ENCODE assay signal across 8 cellular contexts in genomic region chr1:156571959-156572662, GRCh38. TPM values are rescaled to one million over a fixed set of nuclear protein-coding genes. Genes with fewer than 3 reads are reported as not detected.
DNase-seq lines count a peak whose midpoint lies in the region; ATAC-seq and TF ChIP-seq lines count a peak whose summit lies in the region.

Gene IQGAP3, minus strand, starts transcription at chr1:156572565. Its CDS starts 36 bp downstream, at chr1:156572529.

- BruUV-seq in PC-9 (replicated peaks; lab: Mats Ljungman, UMichigan), result TSS peak; percentile 100

- no peaks in the 10 kb centered on the region for H4K20me1 ChIP-seq in PC-9 (ENCODE audit: insufficient read depth)

- peaks cover 18% of the 10 kb centered on the region for H3K27me3 Mint-ChIP-seq in IgD-negative memory B cell

- H3K4me1 ChIP-seq in PC-9 (replicated peaks; ENCODE audit: insufficient read depth) (peaks cover 14% of the 10 kb centered on the region), esophagus (ENCODE audit: control insufficient read depth in 2 of 2, insufficient read depth in 2 of 2, low read length in 1 of 2) (peaks cover 2% of the 10 kb centered on the region in 2 donors), mucosa of rectum (ENCODE audit: control insufficient read depth in 2 of 2, insufficient read depth in 2 of 2, low read length in 2 of 2) (peaks cover 7 to 15% of the 10 kb centered on the region in 2 donors)

- peak within 1 kb of the TSS; percentile 84 for H3K4me2 ChIP-seq in PC-9

- H3K36me3 Mint-ChIP-seq in IgD-negative memory B cell, result peaks cover 1% of the 10 kb centered on the region

- H3K27ac ChIP-seq in PC-9 (peak within 1 kb of the TSS; percentile 76), esophagus (ENCODE audit: low read depth in 2 of 2, low read length in 1 of 2) (peak within 1 kb of the TSS in 1 of 2 donors; percentile 42), mucosa of rectum (ENCODE audit: low read depth in 2 of 2, low read length in 2 of 2) (peak within 1 kb of the TSS; percentile 86 to 95)

- H3K4me3 ChIP-seq in PC-9 (peak within 1 kb of the TSS; percentile 77), esophagus (ENCODE audit: low read depth in 1 of 2, low read length in 2 of 2) (peak within 1 kb of the TSS; percentile 48 to 53), mucosa of rectum (ENCODE audit: low read length in 2 of 2) (peak within 1 kb of the TSS; percentile 61 to 76)

- CTCF ChIA-PET in PC-9 (lab: Charles Lee), result no interaction called here

- H3K27me3 ChIP-seq in PC-9 (ENCODE audit: insufficient read depth, low read depth), result no peaks in the 10 kb centered on the region
- H3K27me3 ChIP-seq in esophagus (ENCODE audit: control insufficient read depth in 1 of 2, insufficient read depth in 2 of 2, low read length in 2 of 2), result no peaks in the 10 kb centered on the region
- no peaks in the 10 kb centered on the region for H3K27me3 ChIP-seq in mucosa of rectum (ENCODE audit: control insufficient read depth in 2 of 2, insufficient read depth in 2 of 2, low read length in 2 of 2)

- intact Hi-C loops in PC-9 (cut with micrococcal nuclease; ENCODE audit: unreplicated experiment), result loop anchor here (1.0 to 5.0 kb wide), 3 partner anchors 70 to 116 kb away; partner anchors contain the start of gene MEF2D

- no peak for TF ChIP-seq CTCF in PC-9 (conservative IDR thresholded peaks at IDR 0.05)

- H3K36me3 ChIP-seq in PC-9 (ENCODE audit: low read depth) (0 out of 2 replicates have a peak, but pooled peaks cover 11% of the 10 kb centered on the region), esophagus (ENCODE audit: control insufficient read depth in 2 of 2, insufficient read depth in 2 of 2, low read length in 1 of 2) (no peaks in the 10 kb centered on the region), mucosa of rectum (ENCODE audit: control insufficient read depth in 2 of 2, insufficient read depth in 2 of 2, low read length in 2 of 2) (no peaks in the 10 kb centered on the region)

- peaks cover 8 to 11% (median 8%) of the 10 kb centered on the region in 3 donors for H3K4me1 Mint-ChIP-seq in IgD-negative memory B cell

- POLR2A ChIA-PET in PC-9 (lab: Charles Lee; ENCODE audit: unreplicated experiment), result no interaction called here

- 1 to 2% methylated on average over 38 of the region's 38 CpGs for WGBS in esophagus, 2 donors

- H3K79me2 ChIP-seq in PC-9 (ENCODE audit: low read depth), result peaks cover 15% of the 10 kb centered on the region

- H3K9me2 ChIP-seq in PC-9 (ENCODE audit: insufficient read depth), result no peaks in the 10 kb centered on the region

- no peaks in the 10 kb centered on the region for H3K9me3 ChIP-seq in PC-9 (ENCODE audit: insufficient read depth, low read depth)
- no peaks in the 10 kb centered on the region for H3K9me3 ChIP-seq in esophagus (ENCODE audit: control insufficient read depth in 2 of 2, insufficient read depth in 1 of 2, low read depth in 1 of 2, low read length in 1 of 2)
- H3K9me3 ChIP-seq in mucosa of rectum (ENCODE audit: control insufficient read depth in 2 of 2, low read length in 2 of 2), result no peaks in the 10 kb centered on the region

- H3K4me3 Mint-ChIP-seq in IgD-negative memory B cell, result peak within 1 kb of the TSS; percentile 66 to 94 (median 82)

- peak within 1 kb of the TSS; percentile 56 for H2AFZ ChIP-seq in PC-9

- DNase-seq in AML-193 (lab: John Stamatoyannopoulos, UW) (peak; percentile 72 to 77), PC-9 (peak; percentile 79 to 85), activated T-cell treated with anti-CD3 and anti-CD28 coated beads for 48 hours (ENCODE audit: low read depth) (peak; percentile 71)
- peak; percentile 54 to 59 for DNase-seq in stimulated activated CD8-positive, alpha-beta memory T cell treated with anti-CD3 and anti-CD28 coated beads, Interleukin-2, amount 100 ng/mL, for 48 hours (ENCODE audit: low read depth in 2 of 2)

- H3F3A ChIP-seq in PC-9 (ENCODE audit: insufficient read depth, low read depth), result peaks cover 12% of the 10 kb centered on the region; the same call in 1 of the 2 replicates

- H3K9me3 Mint-ChIP-seq in IgD-negative memory B cell, result no peaks in the 10 kb centered on the region

- peak; percentile 67 for ATAC-seq in GM19467 (IDR thresholded peaks at IDR 0.05; ENCODE audit: unreplicated experiment)

- H3K27ac Mint-ChIP-seq in IgD-negative memory B cell, result peak within 1 kb of the TSS in 2 of 3 donors; percentile 32 to 54

- peak within 1 kb of the TSS; percentile 65 to 66 for H3K9ac ChIP-seq in mucosa of rectum (ENCODE audit: low read depth in 1 of 2, low read length in 2 of 2)

RNA-seq across cellular contexts. Expression of gene IQGAP3, which starts in this region (rescaled TPM):
- polyA plus RNA-seq in IgD-negative memory B cell (not detected), esophagus (1 to 10 TPM; 3.8 to 7.8 TPM)
- 63.1 and 63.4 TPM in 2 replicates for total RNA-seq in PC-9 (2021)
